10 cellular contexts compared by ENCODE assay signal in genomic region chrX:69027181-69028005, GRCh38.
DNase-seq lines count a peak whose midpoint lies in the region; ATAC-seq, FAIRE-seq and TF ChIP-seq lines count a peak whose summit lies in the region.
"Had no signal": no experiment of that assay in that cellular context is flagged by ENCODE, and none has a peak within 500 bp of the region (broad histone marks: within the 10 kb centered on the region; RNA-seq: fewer than 3 reads in every experiment).

No MANE protein-coding gene starts in this region.

- TF ChIP-seq RAD21 in GM12878 (IDR thresholded peaks at IDR 0.05; ENCODE audit: insufficient read depth, low read depth, low read length): no peak

- no peak for TF ChIP-seq CTCF in HFF-Myc (IDR thresholded peaks at IDR 0.05; ENCODE audit: low read depth, low read length, missing control alignments)
- no peak for TF ChIP-seq CTCF in GM12878 (IDR thresholded peaks at IDR 0.05 in 2 of 3, conservative IDR thresholded peaks at IDR 0.05 in 1 of 3; ENCODE audit: control insufficient read depth in 2 of 3, extremely low read depth in 1 of 3, insufficient read depth in 1 of 3, low read depth in 3 of 3, low read length in 3 of 3)

- H4K20me1 ChIP-seq in BLaER1 treated with 17β-estradiol and CSF1 and Interleukin-3, amounts not matched to agents 10 nM and 100 nM: no peaks in the 10 kb centered on the region; a peak in 2 of 22 replicates
- no peaks in the 10 kb centered on the region for H4K20me1 ChIP-seq in GM12878 (ENCODE audit: control insufficient read depth, insufficient read depth)

- H2AFZ ChIP-seq in GM12878 (ENCODE audit: control insufficient read depth, low read depth, low read length): no peak overlapping the region

- no peak for TF ChIP-seq POLR2A in GM12878 (IDR thresholded peaks at IDR 0.05; ENCODE audit: low read depth, low read length)

- 32% methylated on average over 11 of the region's 11 CpGs for WGBS in GM12878 (ENCODE audit: insufficient coverage, insufficient replicate concordance, low lambda C conversion rate, missing lambda C conversion rate)
- 93 to 100% methylated on average over 1 to 2 of the region's 11 CpGs for WGBS in mesodermal cell (ENCODE audit: insufficient coverage in 2 of 2), 2 experiments

- H3K36me3 ChIP-seq in BLaER1 treated with 17β-estradiol and CSF1 and Interleukin-3, amounts not matched to agents 10 nM and 100 nM: no peaks in the 10 kb centered on the region
- no peaks in the 10 kb centered on the region for H3K36me3 ChIP-seq in GM12878 (ENCODE audit: control insufficient read depth in 2 of 2, insufficient read depth in 2 of 2, low read length in 1 of 2)
- no peaks in the 10 kb centered on the region for H3K36me3 ChIP-seq in mesodermal cell (ENCODE audit: control insufficient read depth, insufficient read depth, low read length)

- in situ Hi-C loops in GM12878 (cut with MboI): no loop called here

- TF ChIP-seq EP300 in GM12878 (IDR thresholded peaks at IDR 0.05; ENCODE audit: borderline replicate concordance in 1 of 2, control insufficient read depth in 1 of 2, low read depth in 2 of 2, low read length in 2 of 2): no peak

- RAD21 ChIA-PET in GM12878 (lab: Charles Lee; ENCODE audit: unreplicated experiment): no interaction called here

- ATAC-seq in GM12878: peak; percentile 72
- ATAC-seq in GM18861 (IDR thresholded peaks at IDR 0.05; ENCODE audit: unreplicated experiment): no peak

- H3K27me3 ChIP-seq in BLaER1 treated with 17β-estradiol and CSF1 and Interleukin-3, amounts not matched to agents 10 nM and 100 nM: peaks cover 18 to 96% (median 79%) of the 10 kb centered on the region in 11 experiments; a peak in 21 of 22 replicates
- H3K27me3 ChIP-seq in GM12878 (replicated peaks in 1 of 2; ENCODE audit: control insufficient read depth in 2 of 2, insufficient read depth in 2 of 2, low read length in 1 of 2): no peaks in the 10 kb centered on the region

- SMC1A ChIA-PET in GM12878 (lab: Charles Lee; ENCODE audit: uncharacterized antibody, unreplicated experiment): no interaction called here

- peak overlapping the region in 1 of 11 experiments; percentile 43; a peak in 3 of 22 replicates for H3K27ac ChIP-seq in BLaER1 treated with 17β-estradiol and CSF1 and Interleukin-3, amounts not matched to agents 10 nM and 100 nM
- H3K27ac ChIP-seq in GM12878 (ENCODE audit: control insufficient read depth, insufficient read depth) (peak overlapping the region; percentile 66), mesodermal cell (ENCODE audit: low read depth, low read length, severe bottlenecking) (peak overlapping the region; percentile 29)

- POLR2A ChIA-PET in GM12878 (lab: Charles Lee): no interaction called here

- intact Hi-C loops in GM12878 (cut with micrococcal nuclease; ENCODE audit: unreplicated experiment): no loop called here

- no peak overlapping the region for H3K4me3 ChIP-seq in BLaER1 treated with 17β-estradiol and CSF1 and Interleukin-3, amounts not matched to agents 10 nM and 100 nM
- H3K4me3 ChIP-seq in HFF-Myc (replicated peaks; ENCODE audit: low read depth, low read length) (no peak overlapping the region), GM12878 (no peak overlapping the region), mesodermal cell (ENCODE audit: extremely low read depth, insufficient read depth, low read length, poor library complexity, severe bottlenecking) (no peak overlapping the region)

- no TSS peak for BruUV-seq in GM12878 (replicated peaks; lab: Mats Ljungman, UMichigan)

- H3K79me2 ChIP-seq in GM12878 (ENCODE audit: control insufficient read depth, insufficient read depth, low read length): no peaks in the 10 kb centered on the region

- FAIRE-seq in GM12878 (lab: Jason Lieb, UNC) (no peak), urothelium cell line (lab: Jason Lieb, UNC) (no peak)

- peaks cover 20 to 35% (median 27%) of the 10 kb centered on the region in 10 experiments; a peak in 19 of 20 replicates for H3K4me1 ChIP-seq in BLaER1 treated with 17β-estradiol and CSF1 and Interleukin-3, amounts not matched to agents 10 nM and 100 nM
- H3K4me1 ChIP-seq in GM12878 (ENCODE audit: control insufficient read depth, insufficient read depth, low read length): peaks cover 23% of the 10 kb centered on the region
- peaks cover 18% of the 10 kb centered on the region for H3K4me1 ChIP-seq in mesodermal cell (ENCODE audit: control insufficient read depth, insufficient read depth, low read length, poor library complexity, severe bottlenecking)

- DNase-seq in HFF-Myc (ENCODE audit: extremely low read depth, low read depth) (peak; percentile 31), GM12878 (ENCODE audit: low read depth, low spot score) (no peak), NCI-H2107 (lab: John Stamatoyannopoulos, UW) (no peak), GM19238 (ENCODE audit: insufficient read length, low spot score) (no peak), urothelium cell line (ENCODE audit: low spot score) (no peak)
- DNase-seq: activated T-cell treated with anti-CD3 and anti-CD28 coated beads, Interleukin-2, amount 50 U/mL, for 1 hour; hypothalamus had no signal

- H3K9me3 ChIP-seq in BLaER1 treated with 17β-estradiol and CSF1 and Interleukin-3, amounts not matched to agents 10 nM and 100 nM (replicated peaks in 1 of 11): no peaks in the 10 kb centered on the region
- H3K9me3 ChIP-seq in GM12878 (replicated peaks; ENCODE audit: control insufficient read depth, insufficient read depth, low read length): no peaks in the 10 kb centered on the region
- H3K9me3 ChIP-seq in mesodermal cell (ENCODE audit: control insufficient read depth, low read length): no peaks in the 10 kb centered on the region

- no peak overlapping the region for H3K9ac ChIP-seq in BLaER1 treated with 17β-estradiol and CSF1 and Interleukin-3, amounts not matched to agents 10 nM and 100 nM
- H3K9ac ChIP-seq in GM12878 (ENCODE audit: control insufficient read depth, insufficient read depth, low read length): no peak overlapping the region

- CTCF ChIA-PET in GM12878 (lab: Yijun Ruan, JAX): no interaction called here

- peak overlapping the region; percentile 21 to 67 (median 50); a peak in 21 of 22 replicates for H3K4me2 ChIP-seq in BLaER1 treated with 17β-estradiol and CSF1 and Interleukin-3, amounts not matched to agents 10 nM and 100 nM
- no peak overlapping the region for H3K4me2 ChIP-seq in GM12878 (ENCODE audit: control insufficient read depth, insufficient read depth)

TF ChIP-seq in GM12878, 131 proteins besides CTCF, POLR2A, EP300 and RAD21:
- TF ChIP-seq POLR2AphosphoS2 (IDR thresholded peaks at IDR 0.05; ENCODE audit: low read depth, low read length) (no peak), EED (IDR thresholded peaks at IDR 0.05; ENCODE audit: low read depth) (peak; percentile 46; the same call in 1 of the 2 replicates)
TF ChIP-seq in GM12878: peak in this region for 1.
